ENCODE assay signal across 8 cellular contexts in genomic region chr15:74937602-74938371, GRCh38. TPM values are rescaled to one million over a fixed set of nuclear protein-coding genes. Genes with fewer than 3 reads are reported as not detected.
A peak's percentile ranks its signal among the peaks of the same experiment; 100 is the strongest.
DNase-seq lines count a peak whose midpoint lies in the region; ATAC-seq, FAIRE-seq and TF ChIP-seq lines count a peak whose summit lies in the region.

Gene COX5A (minus strand): TSS chr15:74938073. CDS start chr15:74938014, 59 bp downstream.

- ATAC-seq in GM18519 (IDR thresholded peaks at IDR 0.05; ENCODE audit: low FRiP score, unreplicated experiment): peak; percentile 66
- peak; percentile 85 for ATAC-seq in HG03039 (IDR thresholded peaks at IDR 0.05; ENCODE audit: unreplicated experiment)

- H3K4me3 ChIP-seq in hepatocyte (peak within 1 kb of the TSS; percentile 97), retinal pigment epithelial cell (ENCODE audit: low read length) (peak within 1 kb of the TSS; percentile 89)

- 2% methylated on average over 52 of the region's 84 CpGs for whole genome bisulfite sequencing in hepatocyte (ENCODE audit: low lambda C conversion rate, missing lambda C conversion rate)

- peak within 1 kb of the TSS; percentile 95 for H2AFZ ChIP-seq in hepatocyte

- peaks cover 5% of the 10 kb centered on the region for H3K4me1 ChIP-seq in hepatocyte (ENCODE audit: insufficient read depth)

- DNase-seq in NCI-H2029 treated with DMSO at 0.1 percent for 48 hours (lab: John Stamatoyannopoulos, UW) (peak; percentile 40), T1000 (lab: John Stamatoyannopoulos, UW) (peak; percentile 89), astrocyte of the hippocampus (ENCODE audit: low read depth, low spot score) (peak; percentile 99), hepatocyte (ENCODE audit: low spot score) (peak; percentile 98), retinal pigment epithelial cell (ENCODE audit: low read depth) (peak; percentile 91), D721Med (ENCODE audit: insufficient read length, low spot score) (no peak)

- peak within 1 kb of the TSS; percentile 96 for H3K27ac ChIP-seq in hepatocyte

- H3K79me2 ChIP-seq in hepatocyte: peaks cover 47% of the 10 kb centered on the region

- no peak for FAIRE-seq in D721Med (lab: Jason Lieb, UNC)

- TF ChIP-seq CTCF in hepatocyte (IDR thresholded peaks at IDR 0.05; ENCODE audit: poor library complexity): no peak
- TF ChIP-seq CTCF in retinal pigment epithelial cell (conservative IDR thresholded peaks at IDR 0.05; ENCODE audit: low read depth, low read length): no peak
- TF ChIP-seq CTCF in D721Med (IDR thresholded peaks at IDR 0.05; ENCODE audit: insufficient read depth, missing control alignments): no peak

- H3K4me2 ChIP-seq in hepatocyte: peak within 1 kb of the TSS; percentile 88

- H3K9me2 ChIP-seq in hepatocyte (replicated peaks; ENCODE audit: insufficient read depth): no peaks in the 10 kb centered on the region

- peaks cover 23% of the 10 kb centered on the region for H4K20me1 ChIP-seq in hepatocyte (ENCODE audit: insufficient read depth, poor library complexity, severe bottlenecking)

- H3K27me3 ChIP-seq in hepatocyte: no peaks in the 10 kb centered on the region

- no peaks in the 10 kb centered on the region for H3K9me3 ChIP-seq in hepatocyte (ENCODE audit: low read depth)

- no peaks in the 10 kb centered on the region for H3K36me3 ChIP-seq in hepatocyte (replicated peaks; ENCODE audit: insufficient read depth, low read depth)

RNA-seq across cellular contexts. Expression of gene COX5A, which starts in this region (rescaled TPM):
- 151 and 197 TPM in 2 replicates for total RNA-seq in hepatocyte
- polyA plus RNA-seq in hepatocyte: 404 and 449 TPM in 2 replicates
